Comparison of ENCODE assay signal across 16 cellular contexts in genomic region chr3:95334461-95334860, GRCh38.
DNase-seq lines count a peak whose midpoint lies in the region; ATAC-seq, FAIRE-seq and TF ChIP-seq lines count a peak whose summit lies in the region.
"Had no signal": no experiment of that assay in that cellular context is flagged by ENCODE, and none has a peak within 500 bp of the region (broad histone marks: within the 10 kb centered on the region; RNA-seq: fewer than 3 reads in every experiment).

No MANE protein-coding gene starts in this region.

- ATAC-seq in GM21576 (IDR thresholded peaks at IDR 0.05; ENCODE audit: unreplicated experiment), result no peak
- no peak for ATAC-seq in body of pancreas
- ATAC-seq: CD8-positive, alpha-beta T cell had no signal

- intact Hi-C loops in body of pancreas (cut with DNase I), result no loop called here

- H3K4me3 ChIP-seq in small intestine (ENCODE audit: low read depth in 1 of 2, low read length in 2 of 2) (no peak overlapping the region), body of pancreas (no peak overlapping the region)
- H3K4me3 ChIP-seq: BLaER1, HAP-1 had no signal

- no peaks in the 10 kb centered on the region for H3K4me1 ChIP-seq in small intestine (ENCODE audit: control insufficient read depth in 2 of 2, insufficient read depth in 1 of 2, low read depth in 1 of 2, low read length in 1 of 2)
- H3K4me1 ChIP-seq in body of pancreas, result no peaks in the 10 kb centered on the region
- H3K4me1 ChIP-seq: HAP-1 had no signal

- H3K27ac ChIP-seq in small intestine (ENCODE audit: low read depth in 1 of 2, low read length in 1 of 2) (no peak overlapping the region), body of pancreas (no peak overlapping the region)
- H3K27ac ChIP-seq: BLaER1, HL-60 had no signal

- DNase-seq in NCI-H1105 treated with DMSO at 0.1 percent for 48 hours (lab: John Stamatoyannopoulos, UW) (peak; percentile 2), NCI-H1105 (lab: John Stamatoyannopoulos, UW) (no peak), NCI-H446 treated with DMSO at 0.1 percent for 48 hours (lab: John Stamatoyannopoulos, UW) (peak; percentile 53), foreskin melanocyte (peak; percentile 13), small intestine (no peak), medulla oblongata (ENCODE audit: extremely low spot score) (no peak), body of pancreas (no peak)
- DNase-seq: 8988T; CD8-positive, alpha-beta T cell; GDM1 had no signal

- peak; percentile 51 for FAIRE-seq in small intestine (lab: Jason Lieb, UNC)
- FAIRE-seq: GM12892, GM18507 had no signal

- H3K9me3 ChIP-seq in small intestine (ENCODE audit: control insufficient read depth, low read depth), result peaks cover 2% of the 10 kb centered on the region
- H3K9me3 ChIP-seq in body of pancreas, result no peaks in the 10 kb centered on the region
- H3K9me3 ChIP-seq: BLaER1, HAP-1 had no signal

- H3K36me3 ChIP-seq in small intestine (ENCODE audit: control insufficient read depth in 2 of 2, insufficient read depth in 2 of 2, low read length in 2 of 2) (no peaks in the 10 kb centered on the region), body of pancreas (replicated peaks in 1 of 2; ENCODE audit: insufficient read depth in 1 of 2, low read depth in 2 of 2) (no peaks in the 10 kb centered on the region)
- H3K36me3 ChIP-seq: BLaER1, HAP-1 had no signal

- H3K27me3 ChIP-seq in small intestine (ENCODE audit: control insufficient read depth in 2 of 2, insufficient read depth in 2 of 2, low read length in 2 of 2) (no peaks in the 10 kb centered on the region), body of pancreas (no peaks in the 10 kb centered on the region)
- H3K27me3 ChIP-seq: BLaER1 had no signal

- no peak for TF ChIP-seq CTCF in body of pancreas (IDR thresholded peaks at IDR 0.05)

- TF ChIP-seq POLR2A in body of pancreas (IDR thresholded peaks at IDR 0.05), result no peak

Comparison
In these comparisons a context has a peak if more than half of its experiments do, and no peak if none do; other contexts are left out.
1. DNase-seq: peak in NCI-H1105 treated with DMSO at 0.1 percent for 48 hours (single experiment), NCI-H446 treated with DMSO at 0.1 percent for 48 hours (single experiment) and foreskin melanocyte (single experiment); none in NCI-H1105 (single experiment), small intestine (single experiment), medulla oblongata (single experiment) and body of pancreas (0 of 4).